ENCODE assay signal across 1 cellular context in the genomic region with DNA sequence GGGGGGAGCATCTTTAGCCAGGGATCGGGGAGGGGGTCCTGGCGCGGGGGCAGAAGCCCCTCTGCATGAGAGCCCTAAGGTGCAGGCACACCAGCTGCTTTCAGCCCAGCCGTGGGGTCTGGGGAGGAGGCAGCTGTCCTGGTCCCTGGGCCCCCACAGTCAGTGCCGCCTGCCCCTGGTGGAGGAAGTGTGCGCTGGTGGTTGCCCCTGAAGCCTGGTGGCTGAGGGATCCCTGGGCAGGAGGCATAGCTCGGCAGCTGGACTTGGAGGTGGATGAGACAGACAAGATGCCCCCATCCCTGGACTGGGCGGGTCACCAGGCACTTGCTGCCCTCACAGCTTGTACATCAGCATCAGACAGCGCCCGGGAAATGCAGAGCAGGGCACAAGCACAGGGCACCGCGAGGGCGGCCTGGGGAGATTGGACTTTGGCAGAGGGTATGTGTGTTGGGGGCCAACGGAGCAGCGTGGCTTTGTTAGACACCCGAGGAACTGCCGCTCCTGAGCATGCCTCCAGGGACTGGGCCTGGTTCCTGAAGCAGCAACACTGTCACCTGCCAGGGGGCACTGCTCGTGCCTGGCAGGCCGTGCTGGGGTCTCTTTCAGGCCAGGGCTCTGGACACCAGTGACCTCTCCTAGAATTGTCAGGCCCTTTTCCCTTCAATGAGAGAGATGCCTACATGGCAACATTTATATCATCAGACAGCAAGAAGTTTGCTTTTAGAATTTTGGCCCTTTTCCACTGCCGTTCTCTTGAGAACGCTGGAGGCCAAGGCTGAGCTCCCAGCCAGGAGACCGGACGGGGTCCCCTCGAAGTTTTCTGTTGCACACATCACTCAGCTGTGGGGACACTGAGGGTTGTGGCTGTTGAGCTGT.
TF ChIP-seq lines count a peak whose summit lies in the region.

No MANE protein-coding gene starts in this region.

TF ChIP-seq in GM23338, 12 proteins besides CTCF, POLR2A, EP300 and RAD21 (continued from another document):
- TF ChIP-seq, protein P1, sequence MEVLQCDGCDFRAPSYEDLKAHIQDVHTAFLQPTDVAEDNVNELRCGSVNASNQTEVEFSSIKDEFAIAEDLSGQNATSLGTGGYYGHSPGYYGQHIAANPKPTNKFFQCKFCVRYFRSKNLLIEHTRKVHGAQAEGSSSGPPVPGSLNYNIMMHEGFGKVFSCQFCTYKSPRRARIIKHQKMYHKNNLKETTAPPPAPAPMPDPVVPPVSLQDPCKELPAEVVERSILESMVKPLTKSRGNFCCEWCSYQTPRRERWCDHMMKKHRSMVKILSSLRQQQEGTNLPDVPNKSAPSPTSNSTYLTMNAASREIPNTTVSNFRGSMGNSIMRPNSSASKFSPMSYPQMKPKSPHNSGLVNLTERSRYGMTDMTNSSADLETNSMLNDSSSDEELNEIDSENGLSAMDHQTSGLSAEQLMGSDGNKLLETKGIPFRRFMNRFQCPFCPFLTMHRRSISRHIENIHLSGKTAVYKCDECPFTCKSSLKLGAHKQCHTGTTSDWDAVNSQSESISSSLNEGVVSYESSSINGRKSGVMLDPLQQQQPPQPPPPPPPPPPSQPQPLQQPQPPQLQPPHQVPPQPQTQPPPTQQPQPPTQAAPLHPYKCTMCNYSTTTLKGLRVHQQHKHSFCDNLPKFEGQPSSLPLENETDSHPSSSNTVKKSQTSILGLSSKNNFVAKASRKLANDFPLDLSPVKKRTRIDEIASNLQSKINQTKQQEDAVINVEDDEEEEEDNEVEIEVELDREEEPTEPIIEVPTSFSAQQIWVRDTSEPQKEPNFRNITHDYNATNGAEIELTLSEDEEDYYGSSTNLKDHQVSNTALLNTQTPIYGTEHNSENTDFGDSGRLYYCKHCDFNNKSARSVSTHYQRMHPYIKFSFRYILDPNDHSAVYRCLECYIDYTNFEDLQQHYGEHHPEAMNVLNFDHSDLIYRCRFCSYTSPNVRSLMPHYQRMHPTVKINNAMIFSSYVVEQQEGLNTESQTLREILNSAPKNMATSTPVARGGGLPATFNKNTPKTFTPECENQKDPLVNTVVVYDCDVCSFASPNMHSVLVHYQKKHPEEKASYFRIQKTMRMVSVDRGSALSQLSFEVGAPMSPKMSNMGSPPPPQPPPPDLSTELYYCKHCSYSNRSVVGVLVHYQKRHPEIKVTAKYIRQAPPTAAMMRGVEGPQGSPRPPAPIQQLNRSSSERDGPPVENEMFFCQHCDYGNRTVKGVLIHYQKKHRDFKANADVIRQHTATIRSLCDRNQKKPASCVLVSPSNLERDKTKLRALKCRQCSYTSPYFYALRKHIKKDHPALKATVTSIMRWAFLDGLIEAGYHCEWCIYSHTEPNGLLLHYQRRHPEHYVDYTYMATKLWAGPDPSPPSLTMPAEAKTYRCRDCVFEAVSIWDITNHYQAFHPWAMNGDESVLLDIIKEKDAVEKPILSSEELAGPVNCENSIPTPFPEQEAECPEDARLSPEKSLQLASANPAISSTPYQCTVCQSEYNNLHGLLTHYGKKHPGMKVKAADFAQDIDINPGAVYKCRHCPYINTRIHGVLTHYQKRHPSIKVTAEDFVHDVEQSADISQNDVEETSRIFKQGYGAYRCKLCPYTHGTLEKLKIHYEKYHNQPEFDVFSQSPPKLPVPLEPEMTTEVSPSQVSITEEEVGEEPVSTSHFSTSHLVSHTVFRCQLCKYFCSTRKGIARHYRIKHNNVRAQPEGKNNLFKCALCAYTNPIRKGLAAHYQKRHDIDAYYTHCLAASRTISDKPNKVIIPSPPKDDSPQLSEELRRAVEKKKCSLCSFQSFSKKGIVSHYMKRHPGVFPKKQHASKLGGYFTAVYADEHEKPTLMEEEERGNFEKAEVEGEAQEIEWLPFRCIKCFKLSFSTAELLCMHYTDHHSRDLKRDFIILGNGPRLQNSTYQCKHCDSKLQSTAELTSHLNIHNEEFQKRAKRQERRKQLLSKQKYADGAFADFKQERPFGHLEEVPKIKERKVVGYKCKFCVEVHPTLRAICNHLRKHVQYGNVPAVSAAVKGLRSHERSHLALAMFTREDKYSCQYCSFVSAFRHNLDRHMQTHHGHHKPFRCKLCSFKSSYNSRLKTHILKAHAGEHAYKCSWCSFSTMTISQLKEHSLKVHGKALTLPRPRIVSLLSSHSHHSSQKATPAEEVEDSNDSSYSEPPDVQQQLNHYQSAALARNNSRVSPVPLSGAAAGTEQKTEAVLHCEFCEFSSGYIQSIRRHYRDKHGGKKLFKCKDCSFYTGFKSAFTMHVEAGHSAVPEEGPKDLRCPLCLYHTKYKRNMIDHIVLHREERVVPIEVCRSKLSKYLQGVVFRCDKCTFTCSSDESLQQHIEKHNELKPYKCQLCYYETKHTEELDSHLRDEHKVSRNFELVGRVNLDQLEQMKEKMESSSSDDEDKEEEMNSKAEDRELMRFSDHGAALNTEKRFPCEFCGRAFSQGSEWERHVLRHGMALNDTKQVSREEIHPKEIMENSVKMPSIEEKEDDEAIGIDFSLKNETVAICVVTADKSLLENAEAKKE (CRISPR knock-in tag; IDR thresholded peaks at IDR 0.05) = no peak
- TF ChIP-seq JUNB (IDR thresholded peaks at IDR 0.05; ENCODE audit: unreplicated experiment) = no peak
